In genomic region chr19:35153701-35154534, GRCh38 we compare ENCODE assay signal across 7 cellular contexts. TPM values are rescaled to one million over a fixed set of nuclear protein-coding genes. Genes with fewer than 3 reads are reported as not detected.
DNase-seq lines count a peak whose midpoint lies in the region; TF ChIP-seq lines count a peak whose summit lies in the region.

No MANE protein-coding gene starts in this region.

- H3K4me1 Mint-ChIP-seq in osteocyte (ENCODE audit: unreplicated experiment) = peaks cover 51% of the 10 kb centered on the region

- peak; percentile 57 for DNase-seq in GM19240 (ENCODE audit: insufficient read length, low spot score)
- peak; percentile 88 for DNase-seq in NCI-H2227 treated with DMSO at 0.1 percent for 48 hours (lab: John Stamatoyannopoulos, UW)
- peak; percentile 69 for DNase-seq in activated T-cell treated with anti-CD3 and anti-CD28 coated beads for 1 hour (ENCODE audit: low read depth)
- peak; percentile 23 for DNase-seq in fibroblast of gingiva (ENCODE audit: low read depth)
- DNase-seq in osteocyte (ENCODE audit: extremely low spot score, unreplicated experiment) = no peak
- DNase-seq in transverse colon = peak; percentile 56
- no peak for DNase-seq in putamen (ENCODE audit: low spot score)

- peak overlapping the region; percentile 89 for H3K27ac Mint-ChIP-seq in osteocyte (ENCODE audit: unreplicated experiment)

- H3K27ac ChIP-seq in transverse colon = peak overlapping the region; percentile 71 to 83 (median 78)

- no peak for TF ChIP-seq POLR2A in transverse colon (IDR thresholded peaks at IDR 0.05)

- peak overlapping the region; percentile 38 to 68 (median 48) for H3K4me3 ChIP-seq in transverse colon

- in situ Hi-C loops in transverse colon (cut with MboI; ENCODE audit: low pct_ligation_motif_present in 1 of 4, low pct_unique_long_range_greater_than_20kb in 1 of 4, low sequenced_read_pairs in 3 of 4) = no loop called here

- H3K27me3 Mint-ChIP-seq in osteocyte (ENCODE audit: unreplicated experiment) = no peaks in the 10 kb centered on the region

- TF ChIP-seq EP300 in transverse colon (IDR thresholded peaks at IDR 0.05; ENCODE audit: low read depth) = no peak

- TF ChIP-seq CTCF in osteocyte (IDR thresholded peaks at IDR 0.05) = peak; percentile 65
- peak; percentile 40 to 54 (median 47) for TF ChIP-seq CTCF in transverse colon (IDR thresholded peaks at IDR 0.05)

- 1 to 4% methylated on average over 4 to 36 of the region's 36 CpGs for WGBS in transverse colon (ENCODE audit: low coverage in 1 of 2), 2 donors

- peaks cover 7 to 26% (median 18%) of the 10 kb centered on the region in 4 donors for H3K4me1 ChIP-seq in transverse colon

- peaks cover 61% of the 10 kb centered on the region for H3K27me3 ChIP-seq in transverse colon

- no peaks in the 10 kb centered on the region for H3K9me3 ChIP-seq in transverse colon

- H3K9me3 Mint-ChIP-seq in osteocyte (ENCODE audit: unreplicated experiment) = no peaks in the 10 kb centered on the region

- peak overlapping the region; percentile 96 for H3K4me3 Mint-ChIP-seq in osteocyte (ENCODE audit: unreplicated experiment)

- H3K36me3 ChIP-seq in transverse colon = peaks cover 0 to 6% (median 0%) of the 10 kb centered on the region in 4 donors

- intact Hi-C loops in transverse colon (cut with DNase I; ENCODE audit: low total_unique reads) = no loop called here

- H3K36me3 Mint-ChIP-seq in osteocyte (ENCODE audit: unreplicated experiment) = no peaks in the 10 kb centered on the region

RNA-seq across cellular contexts. Expression of gene FXYD5, which starts 0.6 kb away (rescaled TPM):
- total RNA-seq in osteocyte (81.0 and 86.6 TPM in 2 replicates), transverse colon (10 to 100 TPM in 2 of 4 donors, 1 to 10 TPM in 2; 2.0 to 57.2 (median 15.1) TPM)

RNA-seq across cellular contexts. Expression of gene FXYD7, which starts 10.9 kb away (rescaled TPM):
- total RNA-seq in osteocyte (0.50 TPM in 1 of 2 replicates, not detected in the other), transverse colon (not detected)

RNA-seq across cellular contexts. Expression of gene FXYD1, which starts 15.3 kb away (rescaled TPM):
- total RNA-seq in osteocyte = 0.86 TPM in 1 of 2 replicates, not detected in the other
- total RNA-seq in transverse colon = 10 to 100 TPM in 2 of 4 donors, not detected in 2; 10.6 to 29.2 TPM

RNA-seq across cellular contexts. Expression of gene LGI4, which starts 19.1 kb away (rescaled TPM):
- total RNA-seq in osteocyte (0.32 and 0.34 TPM in 2 replicates), transverse colon (10 to 100 TPM in 3 of 4 donors, 1 to 10 TPM in 1; 9.8 to 71.8 (median 25.9) TPM)

RNA-seq across cellular contexts. Expression of gene FXYD3, which starts 38.3 kb away (rescaled TPM):
- total RNA-seq in osteocyte (not detected in 2 replicates), transverse colon (1,000 to 10,000 TPM; 1,678 to 4,641 (median 3,622) TPM)

Comparison
In these comparisons a context has a peak if more than half of its experiments do, and no peak if none do; other contexts are left out.
1. DNase-seq: peak in GM19240 (single experiment), NCI-H2227 treated with DMSO at 0.1 percent for 48 hours (single experiment), activated T-cell treated with anti-CD3 and anti-CD28 coated beads for 1 hour (single experiment), fibroblast of gingiva (single experiment) and transverse colon (single experiment); none in osteocyte (single experiment) and putamen (single experiment).